Comparison of ENCODE assay signal across 10 cellular contexts in genomic region chr14:76827696-76828301, GRCh38. TPM values are rescaled to one million over a fixed set of nuclear protein-coding genes. Genes with fewer than 3 reads are reported as not detected.
DNase-seq lines count a peak whose midpoint lies in the region; ATAC-seq and TF ChIP-seq lines count a peak whose summit lies in the region.
"Had no signal": no experiment of that assay in that cellular context is flagged by ENCODE, and none has a peak within 500 bp of the region (broad histone marks: within the 10 kb centered on the region; RNA-seq: fewer than 3 reads in every experiment).

No MANE protein-coding gene starts in this region.

- H3K36me3 ChIP-seq in ascending aorta (no peaks in the 10 kb centered on the region), left ventricle myocardium inferior (no peaks in the 10 kb centered on the region)
- H3K36me3 ChIP-seq: neutrophil had no signal

- TF ChIP-seq CTCF in ascending aorta (IDR thresholded peaks at IDR 0.05) (no peak), left ventricle myocardium inferior (IDR thresholded peaks at IDR 0.05; ENCODE audit: borderline replicate concordance) (no peak)

- H3K9me3 ChIP-seq in ascending aorta, result no peaks in the 10 kb centered on the region
- H3K9me3 ChIP-seq in left ventricle myocardium inferior (replicated peaks), result no peaks in the 10 kb centered on the region
- H3K9me3 ChIP-seq: neutrophil had no signal

- H3K4me3 ChIP-seq in ascending aorta (peak overlapping the region; percentile 33 to 53), left ventricle myocardium inferior (peak overlapping the region; percentile 57)

- peak overlapping the region in 1 of 2 donors; percentile 4 for H3K27ac ChIP-seq in ascending aorta
- peak overlapping the region; percentile 86 for H3K27ac ChIP-seq in left ventricle myocardium inferior (replicated peaks)
- H3K27ac ChIP-seq: neutrophil had no signal

- ATAC-seq in HG03280 (IDR thresholded peaks at IDR 0.05; ENCODE audit: unreplicated experiment), result no peak
- ATAC-seq in HG03521 (IDR thresholded peaks at IDR 0.05; ENCODE audit: unreplicated experiment), result no peak

- intact Hi-C loops in ascending aorta (cut with DNase I), result no loop called here
- intact Hi-C loops in left ventricle myocardium inferior (cut with micrococcal nuclease), result no loop called here

- DNase-seq in AG08396 (ENCODE audit: low spot score) (peak; percentile 31), ascending aorta (ENCODE audit: low spot score in 2 of 2) (no peak), left ventricle myocardium inferior (peak; percentile 64), putamen (ENCODE audit: low spot score) (peak; percentile 11), SKM-1 (lab: John Stamatoyannopoulos, UW; ENCODE audit: unreplicated experiment) (no peak)
- DNase-seq in stimulated activated CD4-positive, alpha-beta T cell treated with anti-CD3 and anti-CD28 coated beads, Interleukin-4, amount 100 ng/mL, for 4 hours, result no peak
- DNase-seq: ACHN had no signal

- H3K27me3 ChIP-seq in ascending aorta (no peaks in the 10 kb centered on the region), left ventricle myocardium inferior (ENCODE audit: low read depth) (no peaks in the 10 kb centered on the region)

- H3K4me1 ChIP-seq in ascending aorta (no peaks in the 10 kb centered on the region), left ventricle myocardium inferior (peaks cover 37% of the 10 kb centered on the region)

RNA-seq across cellular contexts. Expression of gene LRRC74A, which starts 1.6 kb away (rescaled TPM):
- total RNA-seq in ascending aorta (not detected), left ventricle myocardium inferior (not detected)

RNA-seq across cellular contexts. Expression of gene ANGEL1, which starts 15.1 kb away (rescaled TPM):
- total RNA-seq in ascending aorta (15.5 TPM), left ventricle myocardium inferior (9.3 TPM)

Comparison
In these comparisons a context has a peak if more than half of its experiments do, and no peak if none do; other contexts are left out.
1. DNase-seq: peak in AG08396 (single experiment), left ventricle myocardium inferior (single experiment) and putamen (single experiment); none in ascending aorta (0 of 2), stimulated activated CD4-positive, alpha-beta T cell treated with anti-CD3 and anti-CD28 coated beads, Interleukin-4, amount 100 ng/mL, for 4 hours (0 of 2) and SKM-1 (single experiment).